In the genomic region with DNA sequence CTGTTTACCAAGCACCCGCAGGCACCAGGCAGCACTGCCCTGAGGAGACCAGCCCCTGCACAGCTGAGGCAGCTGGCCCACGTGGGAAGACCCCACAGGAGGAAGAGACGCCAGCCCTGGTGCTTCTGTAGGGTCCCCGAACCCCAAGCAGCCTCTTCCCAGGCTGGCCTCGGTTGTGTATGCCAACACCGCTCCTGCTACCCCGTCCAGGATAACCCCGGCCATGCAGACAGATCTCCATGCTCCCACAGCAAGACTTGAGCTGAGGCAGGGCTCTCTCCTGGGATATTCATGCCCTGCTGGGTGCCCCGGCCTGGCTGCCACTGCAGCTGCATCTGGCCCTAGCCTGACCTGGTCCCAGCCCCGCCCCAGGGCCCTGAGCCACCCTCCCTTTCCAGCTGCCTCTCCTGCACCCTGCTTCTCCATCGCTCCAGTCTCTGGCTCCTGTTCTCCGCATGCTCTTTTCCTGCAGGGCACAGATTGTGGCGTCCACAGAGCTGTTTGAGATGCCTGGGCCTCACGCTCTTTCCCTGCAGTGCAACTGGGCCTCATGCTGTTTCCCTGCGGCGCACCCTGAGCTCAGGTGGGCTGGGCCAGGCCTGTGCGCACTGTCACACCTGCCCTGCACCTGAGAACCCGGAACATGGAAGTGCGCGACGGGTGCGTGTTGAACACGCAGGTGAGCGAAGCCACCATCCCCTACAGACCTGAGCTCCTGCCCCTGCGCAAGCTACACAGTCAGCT, we compare ENCODE assay signal across 21 cellular contexts.
DNase-seq lines count a peak whose midpoint lies in the region; ATAC-seq, FAIRE-seq and TF ChIP-seq lines count a peak whose summit lies in the region.
"Had no signal": no experiment of that assay in that cellular context is flagged by ENCODE, and none has a peak within 500 bp of the region (broad histone marks: within the 10 kb centered on the region; RNA-seq: fewer than 3 reads in every experiment).

No MANE protein-coding gene starts in this region.

- no peak overlapping the region for H3K4me2 ChIP-seq in K562 (ENCODE audit: insufficient read depth, low read length)
- H3K4me2 ChIP-seq: KMS-11 had no signal

- H3K4me1 ChIP-seq in K562 (replicated peaks in 1 of 2; ENCODE audit: control insufficient read depth in 2 of 2, insufficient read depth in 2 of 2, low read length in 2 of 2) (peaks cover 0 to 38% of the 10 kb centered on the region in 2 experiments; a peak in 2 of 5 replicates), kidney (ENCODE audit: control insufficient read depth in 1 of 2, insufficient read depth in 1 of 2, low read depth in 1 of 2, low read length in 2 of 2) (no peaks in the 10 kb centered on the region), spleen (peaks cover 0 to 27% (median 0%) of the 10 kb centered on the region in 6 donors)
- H3K4me1 ChIP-seq: BE2C had no signal

- no peak for ATAC-seq in K562
- ATAC-seq in HG03520 (IDR thresholded peaks at IDR 0.05; ENCODE audit: unreplicated experiment) = no peak
- ATAC-seq: HepG2 had no signal

- TF ChIP-seq CTCF in K562 (IDR thresholded peaks at IDR 0.05 in 2 of 3, conservative IDR thresholded peaks at IDR 0.05 in 1 of 3; ENCODE audit: insufficient read depth in 2 of 3, low read depth in 1 of 3, low read length in 3 of 3) = no peak
- no peak for TF ChIP-seq CTCF in kidney (IDR thresholded peaks at IDR 0.05; ENCODE audit: borderline replicate concordance, extremely low read depth, insufficient read depth)
- TF ChIP-seq CTCF in spleen (IDR thresholded peaks at IDR 0.05 in 8 of 11, conservative IDR thresholded peaks at IDR 0.05 in 3 of 11) = no peak

- no peaks in the 10 kb centered on the region for H3K9me3 Mint-ChIP-seq in activated CD4-positive, alpha-beta T cell treated with anti-CD3 and anti-CD28 coated beads, Interleukin-2, amount 10 ng/mL, durations not matched to agents 7 days and 5 days

- H3K27ac ChIP-seq in K562 (ENCODE audit: extremely low read depth, low read depth, low read length) (no peak overlapping the region), kidney (ENCODE audit: low read depth in 2 of 2, low read length in 2 of 2) (no peak overlapping the region), spleen (no peak overlapping the region)
- H3K27ac ChIP-seq: 22Rv1, GM23248, KMS-11 had no signal

- H3K79me2 ChIP-seq in K562 (ENCODE audit: control insufficient read depth, insufficient read depth, low read length) = no peaks in the 10 kb centered on the region

- H3K4me3 ChIP-seq in K562 (no peak overlapping the region), kidney (ENCODE audit: low read length in 2 of 2) (no peak overlapping the region), spleen (no peak overlapping the region)
- H3K4me3 ChIP-seq: GM23248 had no signal

- H3K9me3 ChIP-seq in K562 (replicated peaks; ENCODE audit: control insufficient read depth, insufficient read depth, low read depth, low read length) = no peaks in the 10 kb centered on the region
- H3K9me3 ChIP-seq in kidney (ENCODE audit: control insufficient read depth in 1 of 2, low read length in 2 of 2) = no peaks in the 10 kb centered on the region
- H3K9me3 ChIP-seq in spleen = no peaks in the 10 kb centered on the region
- H3K9me3 ChIP-seq: BE2C had no signal

- POLR2A ChIA-PET in activated CD4-positive, alpha-beta T cell treated with anti-CD3 and anti-CD28 coated beads, Interleukin-2, amount 10 ng/mL, durations not matched to agents 7 days and 5 days (lab: Charles Lee) = no interaction called here
- POLR2A ChIA-PET in K562 (lab: Yijun Ruan, JAX) = no interaction called here

- no peak overlapping the region for H3K4me3 Mint-ChIP-seq in activated CD4-positive, alpha-beta T cell treated with anti-CD3 and anti-CD28 coated beads, Interleukin-2, amount 10 ng/mL, durations not matched to agents 7 days and 5 days

- BruUV-seq in K562 (replicated peaks; lab: Mats Ljungman, UMichigan) = no TSS peak

- H3K27ac Mint-ChIP-seq in activated CD4-positive, alpha-beta T cell treated with anti-CD3 and anti-CD28 coated beads, Interleukin-2, amount 10 ng/mL, durations not matched to agents 7 days and 5 days = peak overlapping the region; percentile 14

- no peak for TF ChIP-seq POLR2A in K562 (conservative IDR thresholded peaks at IDR 0.05)
- no peak for TF ChIP-seq POLR2A in spleen (IDR thresholded peaks at IDR 0.05)

- H3K9me1 ChIP-seq in K562 (ENCODE audit: control insufficient read depth, insufficient read depth, low read length) = no peaks in the 10 kb centered on the region

- no peaks in the 10 kb centered on the region for H3K36me3 ChIP-seq in K562 (ENCODE audit: control insufficient read depth, insufficient read depth, low read length)
- H3K36me3 ChIP-seq in kidney (ENCODE audit: control insufficient read depth in 1 of 2, insufficient read depth in 2 of 2, low read length in 2 of 2) = no peaks in the 10 kb centered on the region
- H3K36me3 ChIP-seq in spleen = peaks cover 0 to 53% (median 2%) of the 10 kb centered on the region in 6 donors
- H3K36me3 ChIP-seq: BE2C had no signal

- H3K4me1 Mint-ChIP-seq in activated CD4-positive, alpha-beta T cell treated with anti-CD3 and anti-CD28 coated beads, Interleukin-2, amount 10 ng/mL, durations not matched to agents 7 days and 5 days = no peaks in the 10 kb centered on the region

- WGBS in K562 (ENCODE audit: insufficient coverage, low coverage, missing lambda C conversion rate) = 92% methylated on average over 21 of the region's 25 CpGs
- 96 to 98% (median 96%) methylated on average over 19 to 25 of the region's 25 CpGs for WGBS in spleen, 5 donors

- FAIRE-seq in K562 (lab: Jason Lieb, UNC) (no peak), kidney (lab: Jason Lieb, UNC) (no peak)
- FAIRE-seq: GM12892, HepG2, RCC 7860 had no signal

- no peak for TF ChIP-seq RAD21 in K562 (CRISPR knock-in tag; conservative IDR thresholded peaks at IDR 0.05 in 1 of 2, IDR thresholded peaks at IDR 0.05 in 1 of 2)

- H2AFZ ChIP-seq in K562 (ENCODE audit: low read depth, low read length) = no peak overlapping the region
- H2AFZ ChIP-seq: GM23248 had no signal

- no peaks in the 10 kb centered on the region for H3K27me3 Mint-ChIP-seq in activated CD4-positive, alpha-beta T cell treated with anti-CD3 and anti-CD28 coated beads, Interleukin-2, amount 10 ng/mL, durations not matched to agents 7 days and 5 days

- no peaks in the 10 kb centered on the region for H3K36me3 Mint-ChIP-seq in activated CD4-positive, alpha-beta T cell treated with anti-CD3 and anti-CD28 coated beads, Interleukin-2, amount 10 ng/mL, durations not matched to agents 7 days and 5 days (ENCODE audit: low read depth)

- intact Hi-C loops in K562 (cut with micrococcal nuclease) (no loop called here), kidney (cut with DNase I) (no loop called here), spleen (cut with DNase I; ENCODE audit: low total_unique reads) (no loop called here), posterior vena cava (cut with DNase I) (no loop called here)

- H3K27me3 ChIP-seq in K562 (ENCODE audit: control insufficient read depth in 2 of 2, insufficient read depth in 2 of 2, low read length in 2 of 2) = no peaks in the 10 kb centered on the region
- no peaks in the 10 kb centered on the region for H3K27me3 ChIP-seq in spleen (replicated peaks in 1 of 7)
- H3K27me3 ChIP-seq: BE2C had no signal

- H4K20me1 ChIP-seq in K562 (replicated peaks; ENCODE audit: control insufficient read depth, insufficient read depth, low read length) = no peaks in the 10 kb centered on the region

- TF ChIP-seq EP300 in K562 (IDR thresholded peaks at IDR 0.05; ENCODE audit: low read length) = no peak

- CTCF ChIA-PET in activated CD4-positive, alpha-beta T cell treated with anti-CD3 and anti-CD28 coated beads, Interleukin-2, amount 10 ng/mL, durations not matched to agents 7 days and 5 days (lab: Charles Lee) = no interaction called here
- CTCF ChIA-PET in K562 (lab: Yijun Ruan, JAX; ENCODE audit: low intra/inter-chr PET ratio) = no interaction called here

- H3K9ac ChIP-seq in K562 (ENCODE audit: insufficient read depth in 1 of 2, low read depth in 2 of 2, low read length in 2 of 2) (peak overlapping the region in 1 of 2 experiments; percentile 26; a peak in 1 of 4 replicates), kidney (ENCODE audit: low read length in 2 of 2) (no peak overlapping the region)
- H3K9ac ChIP-seq: GM23248, KMS-11 had no signal

- in situ Hi-C loops in K562 (cut with MboI) = no loop called here

- DNase-seq in activated CD4-positive, alpha-beta T cell treated with anti-CD3 and anti-CD28 coated beads, Interleukin-2, amount 10 ng/mL, durations not matched to agents 7 days and 5 days = no peak
- DNase-seq in activated CD4-positive, alpha-beta T cell treated with anti-CD3 and anti-CD28 coated beads, Interleukin-2, amount 50 U/mL, for 4 hours = no peak
- no peak for DNase-seq in K562 (ENCODE audit: extremely low read depth in 1 of 4, low spot score in 3 of 4)
- DNase-seq in kidney = peak; percentile 49
- DNase-seq in spleen = peak; percentile 62
- DNase-seq in posterior vena cava (ENCODE audit: low spot score) = no peak
- DNase-seq in glomerular visceral epithelial cell (ENCODE audit: extremely low spot score) = no peak
- DNase-seq: BE2C, GM23248, NCI-H1048, NCI-H1436 treated with DMSO at 0.1 percent for 48 hours, NCI-H2081, NCI-H2227 treated with DMSO at 0.1 percent for 48 hours, NCI-H524, SHP77 treated with DMSO at 0.1 percent for 48 hours had no signal

TF ChIP-seq in K562, 482 proteins besides CTCF, POLR2A, EP300 and RAD21:
- TF ChIP-seq POLR2G (IDR thresholded peaks at IDR 0.05; ENCODE audit: low read depth, low read length) (0 out of 2 replicates have a peak, but pooled peaks have one; percentile 13), WHSC1 (IDR thresholded peaks at IDR 0.05; ENCODE audit: low read length) (no peak)

Comparison
In these comparisons a context has a peak if more than half of its experiments do, and no peak if none do; other contexts are left out.
1. DNase-seq: peak in kidney (single experiment) and spleen (single experiment); none in activated CD4-positive, alpha-beta T cell treated with anti-CD3 and anti-CD28 coated beads, Interleukin-2, amount 10 ng/mL, durations not matched to agents 7 days and 5 days (single experiment), activated CD4-positive, alpha-beta T cell treated with anti-CD3 and anti-CD28 coated beads, Interleukin-2, amount 50 U/mL, for 4 hours (0 of 2), K562 (0 of 4), posterior vena cava (single experiment) and glomerular visceral epithelial cell (single experiment).